ENCODE assay signal across 8 cellular contexts in the genomic region with DNA sequence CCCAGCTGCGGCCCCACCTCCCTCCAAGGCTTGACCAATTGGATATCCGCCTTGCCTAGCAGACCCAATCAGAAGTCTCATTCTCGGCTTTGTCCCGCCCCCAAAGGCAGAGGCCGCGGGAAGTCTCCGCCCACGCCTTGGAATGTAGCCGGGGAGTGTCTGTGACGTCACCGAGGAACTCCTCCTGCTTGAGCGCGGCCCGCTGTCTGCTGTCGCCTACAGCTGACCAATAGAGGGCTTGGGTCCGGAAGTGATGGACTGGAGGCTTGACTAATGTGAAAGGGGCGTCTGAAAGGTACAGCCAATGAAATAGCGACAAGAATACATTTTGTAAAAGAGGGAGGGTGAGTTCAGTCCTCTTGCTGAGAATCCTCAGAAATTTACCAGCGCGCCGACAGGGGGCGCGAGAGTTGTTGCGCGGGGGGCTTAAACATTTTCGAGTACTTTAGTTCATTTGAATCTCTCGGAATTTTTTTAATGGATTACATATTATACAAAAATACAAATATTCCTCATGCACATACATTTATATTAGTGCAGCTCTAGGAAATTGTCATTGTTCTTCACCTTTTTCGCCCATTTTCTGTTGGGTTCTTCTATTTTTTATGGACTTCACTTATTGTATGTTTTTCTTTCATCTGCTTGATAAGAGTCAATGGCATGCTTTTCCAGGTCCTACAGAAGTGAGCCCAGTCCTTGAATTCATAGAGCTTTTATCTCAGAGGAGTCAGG. TPM values are rescaled to one million over a fixed set of nuclear protein-coding genes. Genes with fewer than 3 reads are reported as not detected.
DNase-seq lines count a peak whose midpoint lies in the region; ATAC-seq and TF ChIP-seq lines count a peak whose summit lies in the region.

No MANE protein-coding gene starts in this region.

- WGBS in right lobe of liver (ENCODE audit: insufficient coverage, low coverage, low lambda C conversion rate, missing lambda C conversion rate): 3% methylated on average over 19 of the region's 28 CpGs

- peak overlapping the region; percentile 91 for H3K4me3 ChIP-seq in CD4-positive, CD25-positive, alpha-beta regulatory T cell (ENCODE audit: low read depth, low read length)
- H3K4me3 ChIP-seq in duodenal mucosa (ENCODE audit: low read depth in 1 of 2, low read length in 2 of 2): peak overlapping the region; percentile 96 to 97
- H3K4me3 ChIP-seq in right lobe of liver: peak overlapping the region; percentile 87 to 96 (median 95)

- H3K36me3 ChIP-seq in CD4-positive, CD25-positive, alpha-beta regulatory T cell (ENCODE audit: control insufficient read depth, insufficient read depth, low read length): no peaks in the 10 kb centered on the region
- H3K36me3 ChIP-seq in duodenal mucosa (ENCODE audit: control insufficient read depth in 1 of 2, insufficient read depth in 2 of 2, low read length in 2 of 2) (no peaks in the 10 kb centered on the region), right lobe of liver (no peaks in the 10 kb centered on the region)

- peak overlapping the region; percentile 94 to 96 (median 94) for H3K27ac Mint-ChIP-seq in CD4-positive, CD25-positive, alpha-beta regulatory T cell
- peak overlapping the region; percentile 89 for H3K27ac Mint-ChIP-seq in activated CD4-positive, alpha-beta memory T cell treated with anti-CD3 and anti-CD28 coated beads, Interleukin-2, amount 10 ng/mL, durations not matched to agents 7 days and 5 days

- H3K4me1 Mint-ChIP-seq in CD4-positive, CD25-positive, alpha-beta regulatory T cell: peaks cover 13 to 49% (median 30%) of the 10 kb centered on the region in 4 donors
- peaks cover 34% of the 10 kb centered on the region for H3K4me1 Mint-ChIP-seq in activated CD4-positive, alpha-beta memory T cell treated with anti-CD3 and anti-CD28 coated beads, Interleukin-2, amount 10 ng/mL, durations not matched to agents 7 days and 5 days

- peak; percentile 98 to 99 (median 99) for DNase-seq in CD4-positive, CD25-positive, alpha-beta regulatory T cell
- peak; percentile 100 for DNase-seq in HK-2 (ENCODE audit: unreplicated experiment)
- peak; percentile 99 for DNase-seq in NCI-H82 (lab: John Stamatoyannopoulos, UW)
- DNase-seq in activated CD4-positive, alpha-beta memory T cell treated with anti-CD3 and anti-CD28 coated beads, Interleukin-2, amount 10 ng/mL, durations not matched to agents 7 days and 5 days: peak; percentile 98
- peak; percentile 98 to 100 (median 99) for DNase-seq in right lobe of liver
- DNase-seq in stimulated activated CD4-positive, alpha-beta T cell treated with anti-CD3 and anti-CD28 coated beads, Interleukin-4, amount 100 ng/mL, for 24 hours: peak; percentile 99

- intact Hi-C loops in right lobe of liver (cut with DNase I): no loop called here

- H3K27me3 Mint-ChIP-seq in CD4-positive, CD25-positive, alpha-beta regulatory T cell: peaks cover 9% of the 10 kb centered on the region
- no peaks in the 10 kb centered on the region for H3K27me3 Mint-ChIP-seq in activated CD4-positive, alpha-beta memory T cell treated with anti-CD3 and anti-CD28 coated beads, Interleukin-2, amount 10 ng/mL, durations not matched to agents 7 days and 5 days

- peaks cover 29% of the 10 kb centered on the region for H3K4me1 ChIP-seq in CD4-positive, CD25-positive, alpha-beta regulatory T cell (ENCODE audit: control insufficient read depth, insufficient read depth, low read length, poor library complexity, severe bottlenecking)
- H3K4me1 ChIP-seq in duodenal mucosa (ENCODE audit: control insufficient read depth in 1 of 2, insufficient read depth in 2 of 2, low read length in 2 of 2) (peaks cover 17 to 24% of the 10 kb centered on the region in 2 donors), right lobe of liver (peaks cover 0 to 16% (median 5%) of the 10 kb centered on the region in 4 donors)

- H3K9me3 Mint-ChIP-seq in CD4-positive, CD25-positive, alpha-beta regulatory T cell: peaks cover 0 to 2% (median 0%) of the 10 kb centered on the region in 7 donors
- no peaks in the 10 kb centered on the region for H3K9me3 Mint-ChIP-seq in activated CD4-positive, alpha-beta memory T cell treated with anti-CD3 and anti-CD28 coated beads, Interleukin-2, amount 10 ng/mL, durations not matched to agents 7 days and 5 days

- ATAC-seq in CD4-positive, CD25-positive, alpha-beta regulatory T cell (ENCODE audit: low read depth in 2 of 2): peak; percentile 94 to 95
- ATAC-seq in GM19455 (IDR thresholded peaks at IDR 0.05; ENCODE audit: unreplicated experiment) (peak; percentile 97), right lobe of liver (peak; percentile 92 to 97 (median 94))

- peak overlapping the region; percentile 95 to 96 for H3K9ac ChIP-seq in duodenal mucosa (ENCODE audit: low read depth in 1 of 2, low read length in 2 of 2)

- H3K9me3 ChIP-seq in CD4-positive, CD25-positive, alpha-beta regulatory T cell (ENCODE audit: control insufficient read depth in 2 of 2, low read length in 2 of 2): no peaks in the 10 kb centered on the region
- H3K9me3 ChIP-seq in duodenal mucosa (ENCODE audit: control insufficient read depth in 1 of 2, low read length in 2 of 2) (no peaks in the 10 kb centered on the region), right lobe of liver (no peaks in the 10 kb centered on the region)

- H3K4me3 Mint-ChIP-seq in CD4-positive, CD25-positive, alpha-beta regulatory T cell: peak overlapping the region; percentile 82 to 98 (median 96)
- peak overlapping the region; percentile 92 for H3K4me3 Mint-ChIP-seq in activated CD4-positive, alpha-beta memory T cell treated with anti-CD3 and anti-CD28 coated beads, Interleukin-2, amount 10 ng/mL, durations not matched to agents 7 days and 5 days

- H3K27ac ChIP-seq in CD4-positive, CD25-positive, alpha-beta regulatory T cell (ENCODE audit: insufficient read depth, low read length, poor library complexity, severe bottlenecking): peak overlapping the region; percentile 79
- H3K27ac ChIP-seq in duodenal mucosa (ENCODE audit: low read depth, low read length) (peak overlapping the region; percentile 95), right lobe of liver (peak overlapping the region; percentile 84 to 87 (median 86))

- peak; percentile 79 to 95 (median 94) for TF ChIP-seq CTCF in right lobe of liver (IDR thresholded peaks at IDR 0.05)

- H3K36me3 Mint-ChIP-seq in CD4-positive, CD25-positive, alpha-beta regulatory T cell: no peaks in the 10 kb centered on the region
- H3K36me3 Mint-ChIP-seq in activated CD4-positive, alpha-beta memory T cell treated with anti-CD3 and anti-CD28 coated beads, Interleukin-2, amount 10 ng/mL, durations not matched to agents 7 days and 5 days (ENCODE audit: low read depth): peaks cover 12% of the 10 kb centered on the region

- POLR2A ChIA-PET in activated CD4-positive, alpha-beta memory T cell treated with anti-CD3 and anti-CD28 coated beads, Interleukin-2, amount 10 ng/mL, durations not matched to agents 7 days and 5 days (lab: Charles Lee): interaction anchor here (0.9 to 4.6 kb wide), 10 partner anchors 10 to 98 kb away, joined by 3 to 54 read pairs (median 4); no protein-coding TSS in a partner anchor

- no peak for TF ChIP-seq POLR2A in right lobe of liver (IDR thresholded peaks at IDR 0.05)

- CTCF ChIA-PET in activated CD4-positive, alpha-beta memory T cell treated with anti-CD3 and anti-CD28 coated beads, Interleukin-2, amount 10 ng/mL, durations not matched to agents 7 days and 5 days (lab: Charles Lee): interaction anchor here (0.6 to 4.1 kb wide), 31 partner anchors 9 to 902 kb away, joined by 3 to 70 read pairs (median 4); no protein-coding TSS in a partner anchor

- H3K27me3 ChIP-seq in CD4-positive, CD25-positive, alpha-beta regulatory T cell (ENCODE audit: control insufficient read depth, insufficient read depth, low read length): no peaks in the 10 kb centered on the region
- H3K27me3 ChIP-seq in duodenal mucosa (ENCODE audit: control insufficient read depth in 1 of 2, insufficient read depth in 2 of 2, low read length in 2 of 2): no peaks in the 10 kb centered on the region
- no peaks in the 10 kb centered on the region for H3K27me3 ChIP-seq in right lobe of liver

RNA-seq across cellular contexts. Expression of gene CREB3L2, which starts 0.4 kb away (rescaled TPM):
- total RNA-seq in CD4-positive, CD25-positive, alpha-beta regulatory T cell: 27.3 TPM
- 10 to 100 TPM; 12.0 to 16.0 (median 14.5) TPM for polyA plus RNA-seq in CD4-positive, CD25-positive, alpha-beta regulatory T cell
- total RNA-seq in activated CD4-positive, alpha-beta memory T cell treated with anti-CD3 and anti-CD28 coated beads, Interleukin-2, amount 10 ng/mL, durations not matched to agents 7 days and 5 days: 10 to 100 TPM; 42.2 to 44.7 TPM
- total RNA-seq in right lobe of liver: 10 to 100 TPM; 11.5 to 29.9 (median 18.2) TPM

Comparison
In these comparisons a context has a peak if more than half of its experiments do, and no peak if none do; other contexts are left out.
1. Peak in every context shown above with its lines: DNase-seq, ATAC-seq, H3K4me3 ChIP-seq and H3K27ac ChIP-seq.